ENCODE assay signal across 29 cellular contexts in the genomic region with DNA sequence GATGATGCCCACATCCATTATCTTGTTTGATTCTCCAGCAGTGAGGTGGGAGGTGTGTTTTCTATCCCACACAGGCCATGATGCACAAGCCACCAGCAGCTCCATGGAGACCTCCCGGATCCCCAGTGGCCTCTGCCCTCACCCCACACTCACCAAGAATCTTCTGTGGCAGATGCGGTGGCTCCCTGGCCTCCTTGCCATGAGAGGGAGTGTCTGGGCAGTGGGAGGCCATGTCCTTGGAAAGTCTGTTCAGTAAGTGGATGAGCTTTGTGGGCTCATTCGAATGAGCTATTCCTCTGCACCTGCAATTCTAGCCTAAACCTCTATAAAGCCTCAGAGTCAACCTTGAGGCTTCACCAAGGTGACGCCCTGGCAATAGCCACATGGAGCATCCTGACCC.
DNase-seq lines count a peak whose midpoint lies in the region; ATAC-seq, FAIRE-seq and TF ChIP-seq lines count a peak whose summit lies in the region.
"Had no signal": no experiment of that assay in that cellular context is flagged by ENCODE, and none has a peak within 500 bp of the region (broad histone marks: within the 10 kb centered on the region; RNA-seq: fewer than 3 reads in every experiment).

No MANE protein-coding gene starts in this region.

- H3K4ac ChIP-seq in H1 (replicated peaks; ENCODE audit: insufficient read length, low read depth, low read length) = no peak overlapping the region
- H3K4ac ChIP-seq in neuronal stem cell (ENCODE audit: low read length) = no peak overlapping the region

- H3K36me3 ChIP-seq in heart right ventricle = no peaks in the 10 kb centered on the region
- H3K36me3 ChIP-seq in H1 (ENCODE audit: control insufficient read depth in 2 of 4, insufficient read depth in 4 of 4, low read length in 3 of 4) = no peaks in the 10 kb centered on the region; a peak in 1 of 8 replicates
- no peaks in the 10 kb centered on the region for H3K36me3 ChIP-seq in neuronal stem cell (replicated peaks in 1 of 2; ENCODE audit: control insufficient read depth in 2 of 2, insufficient read depth in 2 of 2, low read length in 2 of 2)
- H3K36me3 ChIP-seq: BE2C, BLaER1 had no signal

- no peak overlapping the region for H3K56ac ChIP-seq in H1 (replicated peaks; ENCODE audit: insufficient read length, low read depth, low read length)

- DNase-seq in cardiac septum (ENCODE audit: low spot score) (peak; percentile 44), heart right ventricle (no peak), H1 (ENCODE audit: low read depth in 1 of 2, low spot score in 2 of 2) (no peak), neuronal stem cell (ENCODE audit: low spot score) (no peak), MCF 10A (ENCODE audit: unreplicated experiment) (no peak), cerebellar nuclear complex (lab: John Stamatoyannopoulos, UW) (no peak)
- DNase-seq: 8988T; ACHN; BE2C; C1 segment of cervical spinal cord; CD4-positive, alpha-beta memory T cell; CD4-positive, CD25-positive, alpha-beta regulatory T cell; CD8-positive, alpha-beta memory T cell; COR-L47; DMS 273 treated with DMSO at 0.1 percent for 48 hours; DMS153; DMS53; DMS79; DND-41; EL; GDM1 had no signal

- peak overlapping the region; percentile 31; the same call in 1 of the 2 replicates for H2BK12ac ChIP-seq in H1 (ENCODE audit: low read depth, low read length)
- no peak overlapping the region for H2BK12ac ChIP-seq in neuronal stem cell (ENCODE audit: low read length)

- H2BK15ac ChIP-seq in H1 (ENCODE audit: low read length) (no peak overlapping the region; the same call in 1 of the 2 replicates), neuronal stem cell (ENCODE audit: low read length) (no peak overlapping the region)

- H3K23ac ChIP-seq in H1 (ENCODE audit: insufficient read length) (no peak overlapping the region), neuronal stem cell (ENCODE audit: low read depth, low read length, poor library complexity) (no peak overlapping the region)

- peaks cover 5% of the 10 kb centered on the region for H3K23me2 ChIP-seq in H1 (ENCODE audit: low read depth, low read length)

- no peak for TF ChIP-seq RAD21 in H1 (IDR thresholded peaks at IDR 0.05 in 1 of 2, conservative IDR thresholded peaks at IDR 0.05 in 1 of 2; ENCODE audit: low read depth in 2 of 2, low read length in 2 of 2)

- H4K8ac ChIP-seq in H1 (ENCODE audit: extremely low read depth, insufficient read depth, low read length) = no peak overlapping the region
- peak overlapping the region; percentile 19 for H4K8ac ChIP-seq in neuronal stem cell (ENCODE audit: low read depth, low read length)

- H3K36me3 Mint-ChIP-seq in MCF 10A (ENCODE audit: insufficient read depth, unreplicated experiment) = no peaks in the 10 kb centered on the region
- H3K36me3 Mint-ChIP-seq: CD14-positive monocyte; CD4-positive, alpha-beta memory T cell; CD4-positive, CD25-positive, alpha-beta regulatory T cell; CD8-positive, alpha-beta memory T cell had no signal

- no peaks in the 10 kb centered on the region for H3K79me2 ChIP-seq in H1 (ENCODE audit: control insufficient read depth in 1 of 2, insufficient read depth in 2 of 2, low read length in 2 of 2)

- no peaks in the 10 kb centered on the region for H3K4me1 ChIP-seq in heart right ventricle
- H3K4me1 ChIP-seq in H1 (replicated peaks in 1 of 4; ENCODE audit: control insufficient read depth in 3 of 4, insufficient read depth in 4 of 4, low read length in 3 of 4) = peaks cover 0 to 10% (median 6%) of the 10 kb centered on the region in 4 experiments; a peak in 6 of 7 replicates
- peaks cover 0 to 2% of the 10 kb centered on the region in 2 donors for H3K4me1 ChIP-seq in neuronal stem cell (ENCODE audit: control insufficient read depth in 2 of 2, insufficient read depth in 1 of 2, low read depth in 1 of 2, low read length in 2 of 2)
- H3K4me1 ChIP-seq: BE2C had no signal

- no peaks in the 10 kb centered on the region for H3K4me1 Mint-ChIP-seq in MCF 10A (ENCODE audit: insufficient read depth, unreplicated experiment)
- H3K4me1 Mint-ChIP-seq: CD14-positive monocyte; CD4-positive, alpha-beta memory T cell; CD4-positive, CD25-positive, alpha-beta regulatory T cell; CD8-positive, alpha-beta memory T cell had no signal

- no peak overlapping the region for H3K14ac ChIP-seq in H1 (ENCODE audit: insufficient read length)
- H3K14ac ChIP-seq in neuronal stem cell (ENCODE audit: low read length) = no peak overlapping the region

- H3K27ac ChIP-seq in heart right ventricle (no peak overlapping the region), VCaP (peak overlapping the region; percentile 9; the same call in 1 of the 2 replicates), H1 (ENCODE audit: low read depth, low read length) (no peak overlapping the region), neuronal stem cell (replicated peaks; ENCODE audit: low read length) (no peak overlapping the region)
- H3K27ac ChIP-seq: BLaER1 had no signal

- BruUV-seq in MCF 10A (replicated peaks; lab: Mats Ljungman, UMichigan) = no TSS peak

- CTCF ChIA-PET in H1 (lab: Charles Lee; ENCODE audit: partially characterized antibody) (interaction anchor here (0.6 to 2.5 kb wide), 3 partner anchors 9 to 21 kb away, joined by 3 to 10 read pairs (median 5); no protein-coding TSS in a partner anchor), MCF 10A (lab: Yijun Ruan, JAX) (no interaction called here)

- H2BK20ac ChIP-seq in H1 (ENCODE audit: low read length) = peak overlapping the region; percentile 64; the same call in 1 of the 2 replicates

- H4K20me1 ChIP-seq in H1 (replicated peaks in 1 of 2; ENCODE audit: control insufficient read depth in 1 of 2, insufficient read depth in 2 of 2, low read length in 2 of 2) = peaks cover 0 to 4% of the 10 kb centered on the region in 2 experiments
- H4K20me1 ChIP-seq: BLaER1 had no signal

- TF ChIP-seq CTCF in heart right ventricle (IDR thresholded peaks at IDR 0.05) = no peak
- TF ChIP-seq CTCF in VCaP (conservative IDR thresholded peaks at IDR 0.05) = no peak
- TF ChIP-seq CTCF in H1 (IDR thresholded peaks at IDR 0.05; ENCODE audit: control extremely low read depth in 1 of 3, insufficient read depth in 1 of 3, low read depth in 1 of 3, low read length in 3 of 3) = no peak
- no peak for TF ChIP-seq CTCF in MCF 10A (IDR thresholded peaks at IDR 0.05; ENCODE audit: unreplicated experiment)

- intact Hi-C loops in cardiac septum (cut with DNase I) (no loop called here), heart right ventricle (cut with DNase I) (no loop called here), MCF 10A (cut with micrococcal nuclease) (no loop called here)

- H2BK120ac ChIP-seq in H1 (replicated peaks; ENCODE audit: low read depth, low read length) (peak overlapping the region; percentile 16), neuronal stem cell (ENCODE audit: low read depth, low read length) (no peak overlapping the region)

- POLR2A ChIA-PET in H1 (lab: Charles Lee; ENCODE audit: partially characterized antibody) (interaction anchor here (1.0 kb wide), 1 partner anchor 65 kb away, joined by 3 read pairs; no protein-coding TSS in a partner anchor), MCF 10A (lab: Yijun Ruan, JAX) (interaction anchor here (0.5 kb wide), 1 partner anchor 621 kb away, joined by 3 read pairs; no protein-coding TSS in a partner anchor)

- no peak for ATAC-seq in heart right ventricle
- no peak for ATAC-seq in GM21529 (IDR thresholded peaks at IDR 0.05; ENCODE audit: unreplicated experiment)
- ATAC-seq: GM12878 had no signal

- H2AK5ac ChIP-seq in H1 (ENCODE audit: low read depth, low read length) = no peak overlapping the region
- H2AK5ac ChIP-seq in neuronal stem cell (ENCODE audit: low read depth, low read length) = no peak overlapping the region

- no peak overlapping the region for H3K9ac ChIP-seq in H1 (replicated peaks in 1 of 4; ENCODE audit: extremely low read depth in 1 of 4, low read depth in 3 of 4, low read length in 3 of 4)
- H3K9ac ChIP-seq in neuronal stem cell (ENCODE audit: low read depth, low read length, poor library complexity) = no peak overlapping the region
- H3K9ac ChIP-seq: BLaER1 had no signal

- H3K4me2 ChIP-seq in H1 (ENCODE audit: insufficient read depth in 1 of 2, low read depth in 2 of 2, low read length in 2 of 2) (no peak overlapping the region), neuronal stem cell (ENCODE audit: insufficient read depth, low read length, poor library complexity, severe bottlenecking) (no peak overlapping the region)

- no peak for TF ChIP-seq EP300 in H1 (IDR thresholded peaks at IDR 0.05; ENCODE audit: borderline replicate concordance in 1 of 2, low read depth in 2 of 2, low read length in 2 of 2)

- H3K4me3 ChIP-seq in heart right ventricle (no peak overlapping the region), H1 (ENCODE audit: extremely low read depth in 1 of 4, insufficient read depth in 2 of 4, low read depth in 3 of 4, low read length in 4 of 4) (no peak overlapping the region), neuronal stem cell (ENCODE audit: low read length in 2 of 2) (no peak overlapping the region)
- H3K4me3 ChIP-seq: BLaER1, GM12878 had no signal

- no peak overlapping the region for H3K27ac Mint-ChIP-seq in MCF 10A (ENCODE audit: low read depth, unreplicated experiment)
- H3K27ac Mint-ChIP-seq: CD4-positive, alpha-beta memory T cell; CD4-positive, CD25-positive, alpha-beta regulatory T cell; CD8-positive, alpha-beta memory T cell had no signal

- H3K9me3 ChIP-seq in heart right ventricle (no peaks in the 10 kb centered on the region), H1 (ENCODE audit: insufficient read depth in 2 of 2, low read depth in 1 of 2, low read length in 1 of 2) (no peaks in the 10 kb centered on the region), neuronal stem cell (replicated peaks in 1 of 2; ENCODE audit: control insufficient read depth in 2 of 2, insufficient read depth in 1 of 2, low read depth in 1 of 2, low read length in 2 of 2) (no peaks in the 10 kb centered on the region)
- H3K9me3 ChIP-seq: BLaER1 had no signal

- H3K79me1 ChIP-seq in H1 (ENCODE audit: low read depth, low read length) (peaks cover 4% of the 10 kb centered on the region; the same call in 1 of the 2 replicates), neuronal stem cell (ENCODE audit: low read depth, low read length) (peaks cover 2% of the 10 kb centered on the region)

- no peaks in the 10 kb centered on the region for H3K27me3 Mint-ChIP-seq in MCF 10A (ENCODE audit: insufficient read depth, unreplicated experiment)
- H3K27me3 Mint-ChIP-seq: CD4-positive, CD25-positive, alpha-beta regulatory T cell; CD8-positive, alpha-beta memory T cell had no signal

- H3K9me3 Mint-ChIP-seq in MCF 10A (ENCODE audit: unreplicated experiment) = no peaks in the 10 kb centered on the region
- H3K9me3 Mint-ChIP-seq: CD4-positive, alpha-beta memory T cell had no signal

- H3K4me3 Mint-ChIP-seq in MCF 10A (ENCODE audit: unreplicated experiment) = no peak overlapping the region
- H3K4me3 Mint-ChIP-seq: CD14-positive monocyte; CD4-positive, alpha-beta memory T cell; CD4-positive, CD25-positive, alpha-beta regulatory T cell; CD8-positive, alpha-beta memory T cell had no signal

- no peak for FAIRE-seq in H1 (lab: Jason Lieb, UNC)
- FAIRE-seq: A204.1, GM12878, GM12892, GM18507 had no signal

- H3K27me3 ChIP-seq in heart right ventricle (peaks cover 0 to 57% (median 20%) of the 10 kb centered on the region in 7 donors), H1 (replicated peaks in 1 of 4; ENCODE audit: control insufficient read depth in 3 of 4, extremely low read depth in 1 of 4, insufficient read depth in 3 of 4, low read length in 3 of 4) (no peaks in the 10 kb centered on the region), neuronal stem cell (ENCODE audit: control insufficient read depth in 3 of 3, insufficient read depth in 3 of 3, low read depth in 1 of 3, low read length in 3 of 3) (no peaks in the 10 kb centered on the region)
- H3K27me3 ChIP-seq: BE2C, BLaER1 had no signal

- TF ChIP-seq POLR2A in H1 (IDR thresholded peaks at IDR 0.05; ENCODE audit: control extremely low read depth in 1 of 2, low read depth in 2 of 2, low read length in 2 of 2) = no peak

- H2BK5ac ChIP-seq in H1 (ENCODE audit: low read depth, low read length) (peak overlapping the region; percentile 80; the same call in 1 of the 2 replicates), neuronal stem cell (ENCODE audit: low read length) (no peak overlapping the region)

- 85 to 93% methylated on average over 4 of the region's 4 CpGs for WGBS in heart right ventricle, 2 donors
- WGBS in H1 (ENCODE audit: extremely low coverage in 1 of 2, insufficient coverage in 1 of 2, insufficient read length in 1 of 2, insufficient replicate concordance in 2 of 2, low coverage in 1 of 2, low lambda C conversion rate in 2 of 2, missing lambda C conversion rate in 1 of 2), 2 experiments = 94% methylated on average over 4 of the region's 4 CpGs; no CpG with 5 or more reads in 1 of the 2 experiments
- WGBS in neuronal stem cell (ENCODE audit: extremely low coverage in 2 of 2, insufficient read length in 2 of 2, insufficient replicate concordance in 1 of 2), 2 donors = no CpG with 5 or more reads among the region's 4 CpGs

- H2AFZ ChIP-seq in H1 (ENCODE audit: low read length) (no peak overlapping the region), neuronal stem cell (ENCODE audit: low read length) (no peak overlapping the region)

- H4K91ac ChIP-seq in H1 (replicated peaks; ENCODE audit: insufficient read length, low read length) = peak overlapping the region; percentile 12
- no peak overlapping the region for H4K91ac ChIP-seq in neuronal stem cell (ENCODE audit: low read depth, low read length, poor library complexity)

- H4K5ac ChIP-seq in H1 (ENCODE audit: insufficient read length, low read depth, low read length) = no peak overlapping the region

- H3K18ac ChIP-seq in H1 (ENCODE audit: extremely low read depth, low read length) (peak overlapping the region; percentile 13; the same call in 1 of the 2 replicates), neuronal stem cell (ENCODE audit: low read length) (peak overlapping the region; percentile 6)
